1 cellular context compared by ENCODE assay signal in genomic region chr16:11306381-11306780, GRCh38.
TF ChIP-seq lines count a peak whose summit lies in the region.

No MANE protein-coding gene starts in this region.

TF ChIP-seq in H1, 55 proteins besides CTCF, POLR2A, EP300 and RAD21:
- TF ChIP-seq EGR1 (IDR thresholded peaks at IDR 0.05; ENCODE audit: borderline replicate concordance, low read depth, low read length) (no peak), CHD1 (IDR thresholded peaks at IDR 0.05; ENCODE audit: low read depth, low read length) (no peak), SP2 (IDR thresholded peaks at IDR 0.05; ENCODE audit: low read length) (no peak), RNF2 (IDR thresholded peaks at IDR 0.05; ENCODE audit: borderline replicate concordance, low read depth, low read length, missing control alignments, poor library complexity, severe bottlenecking) (no peak), SRF (IDR thresholded peaks at IDR 0.05; ENCODE audit: low read depth, low read length) (no peak), JUND (IDR thresholded peaks at IDR 0.05; ENCODE audit: low read length) (no peak), SP1 (IDR thresholded peaks at IDR 0.05; ENCODE audit: low read depth, low read length) (no peak), ATF3 (IDR thresholded peaks at IDR 0.05; ENCODE audit: insufficient read depth, low read depth, low read length) (no peak), CHD7 (IDR thresholded peaks at IDR 0.05; ENCODE audit: insufficient replicate concordance, low read length) (no peak), TAF7 (optimal IDR thresholded peaks at IDR 0.05; ENCODE audit: borderline replicate concordance, low read depth, low read length) (no peak), TAF1 (IDR thresholded peaks at IDR 0.05; ENCODE audit: low read depth, low read length) (no peak), ASH2L (IDR thresholded peaks at IDR 0.05; ENCODE audit: low read length) (no peak), TCF12 (IDR thresholded peaks at IDR 0.05; ENCODE audit: low read depth, low read length) (no peak), BRCA1 (IDR thresholded peaks at IDR 0.05; ENCODE audit: low read depth, low read length) (no peak)
